14 cellular contexts compared by ENCODE assay signal in the genomic region with DNA sequence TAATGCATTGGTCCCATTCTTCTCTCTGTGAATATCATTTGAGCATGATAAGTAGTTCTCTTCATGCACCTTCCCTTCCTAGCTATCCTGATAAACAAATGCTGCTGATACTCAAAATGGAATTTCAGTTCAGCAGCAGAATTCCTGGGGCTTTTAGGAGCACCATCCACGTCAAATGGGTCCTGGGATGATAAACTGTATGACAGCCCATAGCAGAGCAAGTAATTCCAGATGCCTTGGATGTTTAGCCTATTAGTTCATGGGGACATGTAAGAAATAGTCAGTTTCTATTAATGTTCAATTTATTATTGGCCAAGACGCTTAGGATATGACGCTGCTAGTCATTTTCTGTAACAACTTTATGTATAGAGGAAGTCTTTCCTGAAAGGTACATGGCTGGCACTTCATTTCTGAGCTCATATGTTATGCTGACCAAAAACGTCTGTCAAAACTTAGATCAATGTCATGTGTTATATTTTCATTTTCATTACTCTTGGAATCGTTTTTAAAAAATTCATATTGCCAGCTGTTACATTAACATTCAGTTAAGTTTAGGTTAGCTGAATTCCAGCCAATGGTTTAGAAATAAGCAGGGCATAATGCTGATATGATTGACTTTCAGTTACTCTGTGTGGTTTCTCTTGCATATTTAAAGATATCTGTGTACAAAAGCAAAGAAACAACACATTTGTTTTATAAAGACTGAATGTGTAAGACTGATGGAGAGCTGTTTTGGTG.
DNase-seq lines count a peak whose midpoint lies in the region; ATAC-seq and TF ChIP-seq lines count a peak whose summit lies in the region.
"Had no signal": no experiment of that assay in that cellular context is flagged by ENCODE, and none has a peak within 500 bp of the region (broad histone marks: within the 10 kb centered on the region; RNA-seq: fewer than 3 reads in every experiment).

No MANE protein-coding gene starts in this region.

- H3K4me3 Mint-ChIP-seq in endodermal cell, result no peak overlapping the region

- no peak overlapping the region for H3K9ac ChIP-seq in endodermal cell (ENCODE audit: extremely low read depth, low read length, poor library complexity, severe bottlenecking)

- H3K9me3 ChIP-seq in endodermal cell (ENCODE audit: control insufficient read depth, low read length) (no peaks in the 10 kb centered on the region), thoracic aorta (no peaks in the 10 kb centered on the region)
- H3K9me3 ChIP-seq: gastrocnemius medialis had no signal

- H3K4me3 ChIP-seq in endodermal cell (ENCODE audit: low read length), result no peak overlapping the region
- peak overlapping the region; percentile 0 for H3K4me3 ChIP-seq in thoracic aorta
- H3K4me3 ChIP-seq: gastrocnemius medialis, K562 had no signal

- H3K27me3 Mint-ChIP-seq in endodermal cell (ENCODE audit: insufficient read depth), result no peaks in the 10 kb centered on the region

- H3K36me3 Mint-ChIP-seq in endodermal cell (ENCODE audit: low read depth), result no peaks in the 10 kb centered on the region

- H3K4me1 Mint-ChIP-seq in endodermal cell, result no peaks in the 10 kb centered on the region

- H3K27me3 ChIP-seq in endodermal cell (ENCODE audit: control insufficient read depth, insufficient read depth, low read length, poor library complexity, severe bottlenecking) (no peaks in the 10 kb centered on the region), thoracic aorta (replicated peaks; ENCODE audit: insufficient read depth) (no peaks in the 10 kb centered on the region)
- H3K27me3 ChIP-seq: gastrocnemius medialis had no signal

- TF ChIP-seq CTCF in endodermal cell (conservative IDR thresholded peaks at IDR 0.05), result no peak
- no peak for TF ChIP-seq CTCF in thoracic aorta (IDR thresholded peaks at IDR 0.05)

- DNase-seq in Right ventricle myocardium superior, result no peak
- no peak for DNase-seq in cardiac septum (ENCODE audit: low spot score)
- DNase-seq in endodermal cell, result no peak
- peak; percentile 85 for DNase-seq in kidney tubule cell (ENCODE audit: low spot score)
- DNase-seq in thoracic aorta (ENCODE audit: low spot score), result no peak
- DNase-seq in NCI-H2107 (lab: John Stamatoyannopoulos, UW), result no peak
- DNase-seq: activated CD8-positive, alpha-beta memory T cell treated with anti-CD3 and anti-CD28 coated beads, Interleukin-2, amount 50 U/mL, for 48 hours; DMS79; gastrocnemius medialis; mammary epithelial cell had no signal

- 76 to 77% methylated on average over 3 to 5 of the region's 5 CpGs for WGBS in endodermal cell (ENCODE audit: insufficient coverage in 1 of 2, insufficient read length in 1 of 2), 2 experiments

- H3K27ac ChIP-seq in endodermal cell (ENCODE audit: low read depth, low read length), result peak overlapping the region; percentile 93
- H3K27ac ChIP-seq in thoracic aorta, result no peak overlapping the region
- H3K27ac ChIP-seq: 22Rv1, gastrocnemius medialis had no signal

- ATAC-seq in Right ventricle myocardium superior (ENCODE audit: poor library complexity) (peak; percentile 30), thoracic aorta (ENCODE audit: insufficient number of reproducible peaks, low FRiP score, low read depth) (no peak), GM18517 (IDR thresholded peaks at IDR 0.05; ENCODE audit: unreplicated experiment) (no peak), GM18909 (IDR thresholded peaks at IDR 0.05; ENCODE audit: poor library complexity, unreplicated experiment) (no peak)
- ATAC-seq: gastrocnemius medialis, K562 had no signal

- H3K9me3 Mint-ChIP-seq in endodermal cell, result peaks cover 8% of the 10 kb centered on the region

- intact Hi-C loops in Right ventricle myocardium superior (cut with DNase I) (no loop called here), cardiac septum (cut with DNase I) (loop anchor here (2.0 kb wide), 2 partner anchors 51 to 59 kb away; no protein-coding TSS in a partner anchor)

- H3K36me3 ChIP-seq in endodermal cell (ENCODE audit: control insufficient read depth, insufficient read depth, low read length) (no peaks in the 10 kb centered on the region), thoracic aorta (no peaks in the 10 kb centered on the region)
- H3K36me3 ChIP-seq: gastrocnemius medialis had no signal

- H3K4me1 ChIP-seq in endodermal cell (ENCODE audit: control insufficient read depth, insufficient read depth, low read length) (no peaks in the 10 kb centered on the region), thoracic aorta (ENCODE audit: control insufficient read depth in 1 of 2, low read depth in 2 of 2) (peaks cover 4 to 25% of the 10 kb centered on the region in 2 donors)

- no peak overlapping the region for H3K27ac Mint-ChIP-seq in endodermal cell
